In genomic region chr20:564195-564594, GRCh38 we compare ENCODE assay signal across 1 cellular context.
TF ChIP-seq lines count a peak whose summit lies in the region.

No MANE protein-coding gene starts in this region.

TF ChIP-seq in H1, 55 proteins besides CTCF, POLR2A, EP300 and RAD21:
- TF ChIP-seq SAP30 (IDR thresholded peaks at IDR 0.05; ENCODE audit: insufficient read depth, insufficient replicate concordance, low read length) (no peak), BRCA1 (IDR thresholded peaks at IDR 0.05; ENCODE audit: low read depth, low read length) (no peak), MAX (IDR thresholded peaks at IDR 0.05) (no peak), ZNF274 (IDR thresholded peaks at IDR 0.05; ENCODE audit: borderline replicate concordance, extremely low read depth, low read length) (no peak), KDM4A (IDR thresholded peaks at IDR 0.05; ENCODE audit: low read depth, low read length, severe bottlenecking) (no peak), NANOG (IDR thresholded peaks at IDR 0.05; ENCODE audit: insufficient read depth, low read depth, low read length, poor library complexity, severe bottlenecking) (no peak), SIX5 (IDR thresholded peaks at IDR 0.05; ENCODE audit: low read depth, low read length) (no peak)
